In the genomic region with DNA sequence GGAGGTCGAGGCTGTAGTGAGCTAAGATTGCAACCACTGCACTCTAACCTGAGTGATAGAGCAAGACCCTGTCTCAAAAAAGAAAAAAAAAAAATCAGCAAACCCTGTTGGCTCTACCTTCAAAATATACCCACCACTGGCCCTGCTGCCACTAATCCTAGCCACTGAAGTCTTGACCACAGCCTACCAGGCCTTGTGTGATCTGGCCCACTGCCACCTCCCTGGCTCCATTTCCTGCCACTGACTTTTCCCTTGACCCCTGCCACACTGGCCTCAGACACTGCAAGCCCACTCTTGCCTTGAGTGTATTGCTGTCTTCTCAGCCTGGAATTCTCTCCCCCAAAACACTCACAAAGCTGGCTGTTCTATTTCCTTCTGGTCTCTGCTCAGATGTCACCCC, we compare ENCODE assay signal across 25 cellular contexts. TPM values are rescaled to one million over a fixed set of nuclear protein-coding genes. Genes with fewer than 3 reads are reported as not detected.
"Had no signal": no experiment of that assay in that cellular context is flagged by ENCODE, and none has a peak within 500 bp of the region (broad histone marks: within the 10 kb centered on the region; RNA-seq: fewer than 3 reads in every experiment).

No MANE protein-coding gene starts in this region.

- H3K27ac ChIP-seq: dorsolateral prefrontal cortex, heart left ventricle, parathyroid adenoma, spleen, tibial artery, upper lobe of left lung, uterus had no signal

- H3K27ac Mint-ChIP-seq: natural killer cell; stimulated activated memory B cell treated with anti-CD40 and anti-IgM and Interleukin-4, amounts not matched to agents 10 μg/mL and 1 μg/mL and 100 μg/mL, for 72 hours; stimulated activated naive CD8-positive, alpha-beta T cell treated with anti-CD3 and anti-CD28 coated beads, Interleukin-15, Interleukin-2, amounts not matched to agents 100 ng/mL and 50 ng/mL, for 24 hours had no signal

- H3K27me3 ChIP-seq: dorsolateral prefrontal cortex, heart left ventricle, spleen, tibial artery, upper lobe of left lung, uterus had no signal

- H3K9me3 ChIP-seq: heart left ventricle, mucosa of descending colon, spleen, tibial artery, upper lobe of left lung, uterus had no signal

- H3K4me1 ChIP-seq: spleen, tibial artery, upper lobe of left lung, uterus had no signal

- H3K4me3 ChIP-seq: dorsolateral prefrontal cortex, heart left ventricle, mucosa of descending colon, spleen, tibial artery, upper lobe of left lung, uterus had no signal

- H3K36me3 ChIP-seq: heart left ventricle, spleen, tibial artery, upper lobe of left lung, uterus had no signal

- H3K4me3 Mint-ChIP-seq: natural killer cell; stimulated activated memory B cell treated with anti-CD40 and anti-IgM and Interleukin-4, amounts not matched to agents 10 μg/mL and 1 μg/mL and 100 μg/mL, for 72 hours; stimulated activated naive CD8-positive, alpha-beta T cell treated with anti-CD3 and anti-CD28 coated beads, Interleukin-15, Interleukin-2, amounts not matched to agents 100 ng/mL and 50 ng/mL, for 24 hours had no signal

- H3K9me3 Mint-ChIP-seq: natural killer cell; stimulated activated memory B cell treated with anti-CD40 and anti-IgM and Interleukin-4, amounts not matched to agents 10 μg/mL and 1 μg/mL and 100 μg/mL, for 72 hours; stimulated activated naive CD8-positive, alpha-beta T cell treated with anti-CD3 and anti-CD28 coated beads, Interleukin-15, Interleukin-2, amounts not matched to agents 100 ng/mL and 50 ng/mL, for 24 hours had no signal

- H3K36me3 Mint-ChIP-seq: natural killer cell; stimulated activated memory B cell treated with anti-CD40 and anti-IgM and Interleukin-4, amounts not matched to agents 10 μg/mL and 1 μg/mL and 100 μg/mL, for 72 hours had no signal

- DNase-seq: cortex of kidney; dorsolateral prefrontal cortex; effector CD8-positive, alpha-beta T cell; foreskin melanocyte; heart left ventricle; hippocampal formation; kidney glomerular epithelial cell; mammary epithelial cell; mucosa of descending colon; natural killer cell; stimulated activated CD4-positive, alpha-beta T cell treated with anti-CD3 and anti-CD28 coated beads, Interleukin-15, amount 100 ng/mL, for 24 hours; stimulated activated CD4-positive, alpha-beta T cell treated with anti-CD3 and anti-CD28 coated beads, Interleukin-1b, Interleukin-23, amount 100 ng/mL, for 48 hours; stimulated activated CD4-positive, alpha-beta T cell treated with anti-CD3 and anti-CD28 coated beads, Interleukin-4, amount 100 ng/mL, for 24 hours; tibial artery; upper lobe of left lung; uterus had no signal

- H3K27me3 Mint-ChIP-seq: stimulated activated memory B cell treated with anti-CD40 and anti-IgM and Interleukin-4, amounts not matched to agents 10 μg/mL and 1 μg/mL and 100 μg/mL, for 72 hours; stimulated activated naive CD8-positive, alpha-beta T cell treated with anti-CD3 and anti-CD28 coated beads, Interleukin-15, Interleukin-2, amounts not matched to agents 100 ng/mL and 50 ng/mL, for 24 hours had no signal

- ATAC-seq: heart left ventricle; mucosa of descending colon; natural killer cell; sciatic nerve; stimulated activated memory B cell treated with anti-CD40 and anti-IgM and Interleukin-4, amounts not matched to agents 10 μg/mL and 1 μg/mL and 100 μg/mL, for 72 hours had no signal

- H3K4me1 Mint-ChIP-seq: natural killer cell; stimulated activated memory B cell treated with anti-CD40 and anti-IgM and Interleukin-4, amounts not matched to agents 10 μg/mL and 1 μg/mL and 100 μg/mL, for 72 hours had no signal

RNA-seq across cellular contexts. Expression of gene SH2D6, which starts 33.7 kb away (rescaled TPM):
- total RNA-seq: glomerular endothelial cell, heart left ventricle, lower leg skin, omental fat pad, skeletal muscle tissue, uterus had no signal
- polyA plus RNA-seq: heart left ventricle had no signal
